Comparison of ENCODE assay signal across 8 cellular contexts in the genomic region with DNA sequence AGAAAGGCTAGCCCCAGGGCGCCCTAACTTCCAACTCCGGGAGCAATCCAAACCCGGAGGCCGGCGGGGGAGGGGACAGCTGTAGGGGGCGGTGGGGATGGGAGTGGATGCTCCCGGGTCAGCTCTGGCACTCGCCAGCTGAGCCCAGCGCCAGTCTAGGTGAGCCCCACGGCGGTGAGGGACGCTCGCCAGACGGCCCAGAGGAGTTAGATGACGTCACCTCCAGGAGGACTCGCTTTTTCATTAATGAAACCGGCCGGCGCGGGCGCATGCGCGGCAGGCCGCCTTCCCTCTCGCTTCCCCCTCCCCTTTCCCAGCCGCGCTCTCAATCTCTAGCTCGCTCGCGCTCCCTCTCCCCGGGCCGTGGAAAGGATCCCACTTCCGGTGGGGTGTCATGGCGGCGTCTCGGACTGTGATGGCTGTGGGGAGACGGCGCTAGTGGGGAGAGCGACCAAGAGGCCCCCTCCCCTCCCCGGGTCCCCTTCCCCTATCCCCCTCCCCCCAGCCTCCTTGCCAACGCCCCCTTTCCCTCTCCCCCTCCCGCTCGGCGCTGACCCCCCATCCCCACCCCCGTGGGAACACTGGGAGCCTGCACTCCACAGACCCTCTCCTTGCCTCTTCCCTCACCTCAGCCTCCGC. TPM values are rescaled to one million over a fixed set of nuclear protein-coding genes. Genes with fewer than 3 reads are reported as not detected.
A peak's percentile ranks its signal among the peaks of the same experiment; 100 is the strongest.
DNase-seq lines count a peak whose midpoint lies in the region; ATAC-seq and TF ChIP-seq lines count a peak whose summit lies in the region.

Gene NF1 (plus strand): TSS at position 378 of the 639 bp plus-strand sequence. CDS start 333 bp downstream, outside the sequence.

- H3K36me3 ChIP-seq in BLaER1 (no peaks in the 10 kb centered on the region), left lung (no peaks in the 10 kb centered on the region)

- DNase-seq in NCI-H748 treated with DMSO at 0.1 percent for 48 hours (lab: John Stamatoyannopoulos, UW), result peak; percentile 90
- peak; percentile 75 to 84 for DNase-seq in activated CD4-positive, alpha-beta T cell treated with anti-CD3 and anti-CD28 coated beads, Interleukin-2, amount 50 U/mL, for 24 hours (ENCODE audit: low read depth in 1 of 2, low spot score in 1 of 2)
- peak; percentile 96 for DNase-seq in dedifferentiated amniotic fluid mesenchymal stem cell (ENCODE audit: extremely low spot score)
- peak; percentile 96 to 99 for DNase-seq in left lung
- DNase-seq in stimulated activated CD4-positive, alpha-beta T cell treated with anti-CD3 and anti-CD28 coated beads, Interleukin-2, amount 100 ng/mL, for 4 hours (ENCODE audit: low read depth), result peak; percentile 82

- peak; percentile 77 for ATAC-seq in GM19324 (IDR thresholded peaks at IDR 0.05; ENCODE audit: low FRiP score, unreplicated experiment)
- ATAC-seq in HG03521 (IDR thresholded peaks at IDR 0.05; ENCODE audit: unreplicated experiment), result peak; percentile 71
- ATAC-seq in left lung, result peak; percentile 95

- no peak for TF ChIP-seq CTCF in left lung (IDR thresholded peaks at IDR 0.05)

- H4K20me1 ChIP-seq in BLaER1, result peaks cover 18% of the 10 kb centered on the region; the same call in 1 of the 2 replicates

- peak within 1 kb of the TSS; percentile 83 for H3K9ac ChIP-seq in BLaER1

- no peaks in the 10 kb centered on the region for H3K27me3 ChIP-seq in BLaER1
- H3K27me3 ChIP-seq in left lung, result no peaks in the 10 kb centered on the region

- H3K4me2 ChIP-seq in BLaER1, result peak within 1 kb of the TSS; percentile 91

- intact Hi-C loops in left lung (cut with DNase I), result no loop called here

- H3K4me3 ChIP-seq in BLaER1, result peak within 1 kb of the TSS; percentile 85
- H3K4me3 ChIP-seq in left lung, result peak within 1 kb of the TSS; percentile 78 to 81

- H3K9me3 ChIP-seq in BLaER1, result no peaks in the 10 kb centered on the region
- no peaks in the 10 kb centered on the region for H3K9me3 ChIP-seq in left lung

- H3K4me1 ChIP-seq in BLaER1 (peaks cover 11% of the 10 kb centered on the region), left lung (peaks cover 5 to 19% of the 10 kb centered on the region in 2 donors)

- peak within 1 kb of the TSS; percentile 86 for H3K27ac ChIP-seq in BLaER1
- H3K27ac ChIP-seq in left lung, result peak within 1 kb of the TSS; percentile 89 to 91

RNA-seq across cellular contexts. Expression of gene NF1, which starts in this region (rescaled TPM):
- 10 to 100 TPM; 54.7 to 57.5 TPM for total RNA-seq in left lung

Comparison
In these comparisons a context has a peak if more than half of its experiments do, and no peak if none do; other contexts are left out.
1. Peak in every context shown above with its lines: DNase-seq, ATAC-seq, H3K4me3 ChIP-seq and H3K27ac ChIP-seq.